ENCODE assay signal across 18 cellular contexts in genomic region chrX:71767134-71767533, GRCh38. TPM values are rescaled to one million over a fixed set of nuclear protein-coding genes. Genes with fewer than 3 reads are reported as not detected.
"Had no signal": no experiment of that assay in that cellular context is flagged by ENCODE, and none has a peak within 500 bp of the region (broad histone marks: within the 10 kb centered on the region; RNA-seq: fewer than 3 reads in every experiment).

No MANE protein-coding gene starts in this region.

RNA-seq across cellular contexts. Expression of gene CXorf49B, which starts 4.0 kb away (rescaled TPM):
- total RNA-seq: activated CD4-positive, alpha-beta memory T cell treated with anti-CD3 and anti-CD28 coated beads, Interleukin-2, amount 10 ng/mL, durations not matched to agents 7 days and 5 days; activated CD4-positive, alpha-beta T cell treated with anti-CD3 and anti-CD28 coated beads for 36 hours; activated CD4-positive, alpha-beta T cell treated with anti-CD3 and anti-CD28 coated beads, Interleukin-2, amount 10 ng/mL, durations not matched to agents 7 days and 5 days; activated CD8-positive, alpha-beta memory T cell treated with anti-CD3 and anti-CD28 coated beads, Interleukin-2, amount 10 ng/mL, durations not matched to agents 7 days and 5 days; activated naive CD4-positive, alpha-beta T cell treated with anti-CD3 and anti-CD28 coated beads for 36 hours; activated naive CD4-positive, alpha-beta T cell treated with anti-CD3 and anti-CD28 coated beads, Interleukin-2, amount 50 U/mL, for 72 hours; activated naive CD8-positive, alpha-beta T cell treated with anti-CD3 and anti-CD28 coated beads for 36 hours; activated T-cell treated with anti-CD3 and anti-CD28 coated beads, Interleukin-2, amount 50 U/mL, for 72 hours; activated T-helper 1 cell treated with anti-CD3 and anti-CD28 coated beads, Interleukin-12 subunit alpha, Interleukin-12 subunit beta, Interleukin-2, Interleukin-4 antibody, amounts not matched to agents 30 ng/mL and 10 ng/mL and 1 ng/mL, durations not matched to agents 14 hours and 24 hours and 36 hours; activated T-helper 17 cell treated with anti-CD3 and anti-CD28 coated beads, Interleukin-2, amount 50 U/mL, for 72 hours; ascending aorta; bronchial epithelial cell; cardiac muscle cell; chondrocyte; T-helper 1 cell treated with Interleukin-12 subunit alpha and Interleukin-12 subunit beta and Interleukin-4 antibody, amounts not matched to agents 30 ng/mL and 1 ng/mL, for 36 hours; T-helper 17 cell; T-helper 2 cell treated with Interferon-gamma antibody and Interleukin-4, amounts not matched to agents 100 ng/mL and 5 ng/mL, for 36 hours; WTC11 had no signal
- polyA plus RNA-seq: cardiac muscle cell had no signal

RNA-seq across cellular contexts. Expression of gene CXorf49, which starts 49.0 kb away (rescaled TPM):
- total RNA-seq: activated CD4-positive, alpha-beta memory T cell treated with anti-CD3 and anti-CD28 coated beads, Interleukin-2, amount 10 ng/mL, durations not matched to agents 7 days and 5 days; activated CD4-positive, alpha-beta T cell treated with anti-CD3 and anti-CD28 coated beads for 36 hours; activated CD4-positive, alpha-beta T cell treated with anti-CD3 and anti-CD28 coated beads, Interleukin-2, amount 10 ng/mL, durations not matched to agents 7 days and 5 days; activated CD8-positive, alpha-beta memory T cell treated with anti-CD3 and anti-CD28 coated beads, Interleukin-2, amount 10 ng/mL, durations not matched to agents 7 days and 5 days; activated naive CD4-positive, alpha-beta T cell treated with anti-CD3 and anti-CD28 coated beads for 36 hours; activated naive CD4-positive, alpha-beta T cell treated with anti-CD3 and anti-CD28 coated beads, Interleukin-2, amount 50 U/mL, for 72 hours; activated naive CD8-positive, alpha-beta T cell treated with anti-CD3 and anti-CD28 coated beads for 36 hours; activated T-cell treated with anti-CD3 and anti-CD28 coated beads, Interleukin-2, amount 50 U/mL, for 72 hours; activated T-helper 1 cell treated with anti-CD3 and anti-CD28 coated beads, Interleukin-12 subunit alpha, Interleukin-12 subunit beta, Interleukin-2, Interleukin-4 antibody, amounts not matched to agents 30 ng/mL and 10 ng/mL and 1 ng/mL, durations not matched to agents 14 hours and 24 hours and 36 hours; activated T-helper 17 cell treated with anti-CD3 and anti-CD28 coated beads, Interleukin-2, amount 50 U/mL, for 72 hours; ascending aorta; bronchial epithelial cell; cardiac muscle cell; chondrocyte; T-helper 1 cell treated with Interleukin-12 subunit alpha and Interleukin-12 subunit beta and Interleukin-4 antibody, amounts not matched to agents 30 ng/mL and 1 ng/mL, for 36 hours; T-helper 17 cell; T-helper 2 cell treated with Interferon-gamma antibody and Interleukin-4, amounts not matched to agents 100 ng/mL and 5 ng/mL, for 36 hours; WTC11 had no signal
- polyA plus RNA-seq: cardiac muscle cell had no signal
